In the genomic region with DNA sequence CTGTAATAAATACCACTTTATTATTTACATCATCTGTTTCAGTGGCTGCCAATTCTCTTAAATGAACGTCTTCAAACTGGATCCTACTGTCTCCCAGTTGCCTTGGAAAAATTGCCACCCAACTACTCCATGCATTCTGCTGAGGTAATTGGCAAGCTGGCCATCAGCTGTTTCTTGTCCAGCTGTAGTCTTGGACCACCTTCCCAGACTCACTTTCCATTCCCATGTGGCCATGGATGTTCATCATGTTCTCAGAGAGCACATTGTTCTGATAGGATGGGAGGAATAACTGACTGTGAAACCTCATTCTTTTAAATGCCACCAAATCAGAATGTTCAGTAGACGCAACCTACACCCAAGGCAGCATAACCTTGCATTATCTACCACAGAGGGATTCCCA, we compare ENCODE assay signal across 19 cellular contexts.
DNase-seq lines count a peak whose midpoint lies in the region; ATAC-seq and TF ChIP-seq lines count a peak whose summit lies in the region.
"Had no signal": no experiment of that assay in that cellular context is flagged by ENCODE, and none has a peak within 500 bp of the region (broad histone marks: within the 10 kb centered on the region; RNA-seq: fewer than 3 reads in every experiment).

No MANE protein-coding gene starts in this region.

- H3K9me3 Mint-ChIP-seq in activated CD4-positive, alpha-beta T cell treated with anti-CD3 and anti-CD28 coated beads for 36 hours (ENCODE audit: low read depth) = no peaks in the 10 kb centered on the region
- no peaks in the 10 kb centered on the region for H3K9me3 Mint-ChIP-seq in CD14-positive monocyte
- H3K9me3 Mint-ChIP-seq: CD4-positive, CD25-positive, alpha-beta regulatory T cell had no signal

- H3K27me3 ChIP-seq in right cardiac atrium (ENCODE audit: control insufficient read depth, insufficient read depth) (no peaks in the 10 kb centered on the region), skeletal muscle tissue (ENCODE audit: control insufficient read depth in 3 of 3, insufficient read depth in 3 of 3, low read length in 3 of 3) (no peaks in the 10 kb centered on the region)
- H3K27me3 ChIP-seq: BE2C had no signal

- H3K4me1 Mint-ChIP-seq in activated CD4-positive, alpha-beta T cell treated with anti-CD3 and anti-CD28 coated beads for 36 hours = no peaks in the 10 kb centered on the region
- H3K4me1 Mint-ChIP-seq in CD14-positive monocyte = no peaks in the 10 kb centered on the region

- DNase-seq in activated CD4-positive, alpha-beta T cell treated with anti-CD3 and anti-CD28 coated beads for 36 hours = no peak
- no peak for DNase-seq in activated CD4-positive, alpha-beta T cell treated with anti-CD3 and anti-CD28 coated beads for 48 hours
- DNase-seq in Right ventricle myocardium superior = no peak
- no peak for DNase-seq in right cardiac atrium
- DNase-seq in pons (ENCODE audit: low spot score) = no peak
- no peak for DNase-seq in CD14-positive monocyte (ENCODE audit: low spot score)
- DNase-seq: BE2C; Caco-2; CD4-positive, CD25-positive, alpha-beta regulatory T cell; DMS153; KG1; NCI-H1092 treated with DMSO at 0.1 percent for 48 hours; NCI-H2081; NCI-H446 treated with DMSO at 0.1 percent for 48 hours; NCI-H526 treated with DMSO at 0.1 percent for 48 hours; OCI-M1; SHP77 had no signal

- H3K9me3 ChIP-seq in right cardiac atrium (ENCODE audit: control insufficient read depth, low read length) (no peaks in the 10 kb centered on the region), skeletal muscle tissue (ENCODE audit: control insufficient read depth in 3 of 3, low read length in 3 of 3) (no peaks in the 10 kb centered on the region)
- H3K9me3 ChIP-seq: BE2C, Caco-2 had no signal

- H3K36me3 Mint-ChIP-seq in activated CD4-positive, alpha-beta T cell treated with anti-CD3 and anti-CD28 coated beads for 36 hours (ENCODE audit: low read depth) = peaks cover 57% of the 10 kb centered on the region
- peaks cover 95 to 98% of the 10 kb centered on the region in 2 donors for H3K36me3 Mint-ChIP-seq in CD14-positive monocyte

- no peak for TF ChIP-seq CTCF in CD14-positive monocyte (IDR thresholded peaks at IDR 0.05)

- POLR2A ChIA-PET in activated CD4-positive, alpha-beta T cell treated with anti-CD3 and anti-CD28 coated beads for 36 hours (lab: Charles Lee) = no interaction called here

- peaks cover 0 to 6% (median 2%) of the 10 kb centered on the region in 3 donors for H3K36me3 ChIP-seq in skeletal muscle tissue (ENCODE audit: control insufficient read depth in 3 of 3, insufficient read depth in 3 of 3, low read length in 3 of 3)
- H3K36me3 ChIP-seq: BE2C had no signal

- CTCF ChIA-PET in activated CD4-positive, alpha-beta T cell treated with anti-CD3 and anti-CD28 coated beads for 36 hours (lab: Charles Lee) = interaction anchor here (0.6 to 1.2 kb wide), 4 partner anchors 10 to 1773 kb away, joined by 3 to 4 read pairs (median 4); no protein-coding TSS in a partner anchor

- WGBS in right cardiac atrium = 63% methylated on average over 2 of the region's 2 CpGs

- no peaks in the 10 kb centered on the region for H3K27me3 Mint-ChIP-seq in activated CD4-positive, alpha-beta T cell treated with anti-CD3 and anti-CD28 coated beads for 36 hours
- H3K27me3 Mint-ChIP-seq in CD14-positive monocyte (ENCODE audit: low read depth in 3 of 3) = no peaks in the 10 kb centered on the region
- H3K27me3 Mint-ChIP-seq: CD4-positive, CD25-positive, alpha-beta regulatory T cell had no signal

- intact Hi-C loops in activated CD4-positive, alpha-beta T cell treated with anti-CD3 and anti-CD28 coated beads for 36 hours (cut with DNase I, micrococcal nuclease) = loop anchor here in 1 of 2 experiments (5.0 kb wide), 1 partner anchor 50 kb away; no protein-coding TSS in a partner anchor
- intact Hi-C loops in Right ventricle myocardium superior (cut with DNase I) (no loop called here), right cardiac atrium (cut with DNase I) (no loop called here), CD14-positive monocyte (cut with micrococcal nuclease) (loop anchor here in 1 of 2 donors (5.0 kb wide), 1 partner anchor 35 kb away; no protein-coding TSS in a partner anchor)

- H3K4me3 Mint-ChIP-seq in activated CD4-positive, alpha-beta T cell treated with anti-CD3 and anti-CD28 coated beads for 36 hours = no peak overlapping the region
- no peak overlapping the region for H3K4me3 Mint-ChIP-seq in CD14-positive monocyte
- H3K4me3 Mint-ChIP-seq: CD4-positive, CD25-positive, alpha-beta regulatory T cell had no signal

- H3K9ac ChIP-seq in skeletal muscle tissue (ENCODE audit: low read depth in 1 of 3, low read length in 3 of 3) = no peak overlapping the region

- no peak for ATAC-seq in activated CD4-positive, alpha-beta T cell treated with anti-CD3 and anti-CD28 coated beads for 36 hours
- ATAC-seq in Right ventricle myocardium superior (ENCODE audit: poor library complexity) (peak; percentile 63), right cardiac atrium (no peak)

- H3K27ac ChIP-seq in right cardiac atrium (ENCODE audit: low read length) (no peak overlapping the region), angular gyrus (ENCODE audit: low read depth, low read length) (peak overlapping the region; percentile 5), skeletal muscle tissue (ENCODE audit: low read depth, low read length) (peak overlapping the region; percentile 67)

- H3K4me3 ChIP-seq in right cardiac atrium (ENCODE audit: low read length) = no peak overlapping the region
- H3K4me3 ChIP-seq in skeletal muscle tissue (ENCODE audit: low read length in 3 of 3) = no peak overlapping the region

- peak overlapping the region; percentile 28 for H3K27ac Mint-ChIP-seq in activated CD4-positive, alpha-beta T cell treated with anti-CD3 and anti-CD28 coated beads for 36 hours
- peak overlapping the region in 2 of 7 donors; percentile 40 to 42 for H3K27ac Mint-ChIP-seq in CD14-positive monocyte

- H3K4me1 ChIP-seq in right cardiac atrium (ENCODE audit: control insufficient read depth, insufficient read depth, low read length) = no peaks in the 10 kb centered on the region
- H3K4me1 ChIP-seq in skeletal muscle tissue (ENCODE audit: control insufficient read depth in 3 of 3, insufficient read depth in 3 of 3, low read length in 3 of 3) = peaks cover 8 to 28% (median 27%) of the 10 kb centered on the region in 3 donors
- H3K4me1 ChIP-seq: BE2C had no signal
